9 cellular contexts compared by ENCODE assay signal in genomic region chr7:37336259-37336658, GRCh38.
A peak's percentile ranks its signal among the peaks of the same experiment; 100 is the strongest.
DNase-seq lines count a peak whose midpoint lies in the region; ATAC-seq, FAIRE-seq and TF ChIP-seq lines count a peak whose summit lies in the region.
"Had no signal": no experiment of that assay in that cellular context is flagged by ENCODE, and none has a peak within 500 bp of the region (broad histone marks: within the 10 kb centered on the region; RNA-seq: fewer than 3 reads in every experiment).

No MANE protein-coding gene starts in this region.

- intact Hi-C loops in left ventricle myocardium superior (cut with micrococcal nuclease): no loop called here

- DNase-seq in left ventricle myocardium superior (no peak), DMS 273 (lab: John Stamatoyannopoulos, UW; ENCODE audit: unreplicated experiment) (no peak), iPS-NIHi7 (ENCODE audit: extremely low spot score) (no peak), H54 (ENCODE audit: insufficient read length, low spot score) (no peak), foreskin melanocyte (no peak)

- FAIRE-seq in H54 (lab: Jason Lieb, UNC): no peak

- ATAC-seq in GM18519 (IDR thresholded peaks at IDR 0.05; ENCODE audit: low FRiP score, unreplicated experiment) (peak; percentile 96), GM21526 (IDR thresholded peaks at IDR 0.05; ENCODE audit: low FRiP score, unreplicated experiment) (peak; percentile 94), HG03571 (IDR thresholded peaks at IDR 0.05; ENCODE audit: unreplicated experiment) (peak; percentile 91), left ventricle myocardium superior (peak; percentile 40)
- ATAC-seq: HCT116 had no signal

- TF ChIP-seq POLR2A in H54 (IDR thresholded peaks at IDR 0.05; ENCODE audit: low read depth, low read length): no peak

Comparison
In these comparisons a context has a peak if more than half of its experiments do, and no peak if none do; other contexts are left out.
1. ATAC-seq: peak in every context shown above with its lines; median percentile 96 in GM18519; 94 in GM21526; 91 in HG03571; 40 in left ventricle myocardium superior.